14 cellular contexts compared by ENCODE assay signal in genomic region chr9:81620009-81620405, GRCh38.
DNase-seq lines count a peak whose midpoint lies in the region; ATAC-seq, FAIRE-seq and TF ChIP-seq lines count a peak whose summit lies in the region.
"Had no signal": no experiment of that assay in that cellular context is flagged by ENCODE, and none has a peak within 500 bp of the region (broad histone marks: within the 10 kb centered on the region; RNA-seq: fewer than 3 reads in every experiment).

No MANE protein-coding gene starts in this region.

- TF ChIP-seq POLR2A in endothelial cell of umbilical vein (IDR thresholded peaks at IDR 0.05; ENCODE audit: low read depth, low read length) (no peak), uterus (IDR thresholded peaks at IDR 0.05) (no peak)

- H3K9ac ChIP-seq in endothelial cell of umbilical vein (replicated peaks; ENCODE audit: extremely low read depth, insufficient read depth, low read length): no peak overlapping the region

- DNase-seq in stimulated activated CD4-positive, alpha-beta T cell treated with anti-CD3 and anti-CD28 coated beads, Interleukin-1b, Interleukin-23, amount 100 ng/mL, for 48 hours: peak; percentile 17
- DNase-seq in stimulated activated CD4-positive, alpha-beta T cell treated with anti-CD3 and anti-CD28 coated beads, Interleukin-4, amount 100 ng/mL, for 4 hours: no peak
- DNase-seq in endothelial cell of umbilical vein (ENCODE audit: low read depth, low spot score): peak; percentile 59
- DNase-seq in uterus: no peak
- DNase-seq in AG08396 (ENCODE audit: low spot score): no peak
- DNase-seq in GM03348 (ENCODE audit: low spot score): no peak
- DNase-seq in occipital lobe (lab: John Stamatoyannopoulos, UW): no peak
- DNase-seq: activated CD4-positive, alpha-beta T cell treated with anti-CD3 and anti-CD28 coated beads, Interleukin-2, amount 10 ng/mL, durations not matched to agents 24 days and 14 days; aorta; NCI-H2081 had no signal

- H4K20me1 ChIP-seq in endothelial cell of umbilical vein (replicated peaks; ENCODE audit: control insufficient read depth, extremely low read depth, insufficient read depth, low read length): no peaks in the 10 kb centered on the region

- H3K9me3 ChIP-seq in endothelial cell of umbilical vein (replicated peaks; ENCODE audit: control insufficient read depth, insufficient read depth, low read length) (no peaks in the 10 kb centered on the region), uterus (no peaks in the 10 kb centered on the region)

- no peaks in the 10 kb centered on the region for H3K27me3 ChIP-seq in endothelial cell of umbilical vein (ENCODE audit: control insufficient read depth in 2 of 2, insufficient read depth in 2 of 2, low read length in 2 of 2)
- no peaks in the 10 kb centered on the region for H3K27me3 ChIP-seq in uterus

- intact Hi-C loops in endothelial cell of umbilical vein (cut with micrococcal nuclease) (no loop called here), uterus (cut with DNase I; ENCODE audit: low total_unique reads) (no loop called here)

- no peak overlapping the region for H2AFZ ChIP-seq in endothelial cell of umbilical vein (ENCODE audit: low read depth, low read length)

- H3K36me3 ChIP-seq in endothelial cell of umbilical vein (ENCODE audit: control insufficient read depth in 2 of 2, extremely low read depth in 1 of 2, insufficient read depth in 2 of 2, low read length in 2 of 2): peaks cover 2 to 11% of the 10 kb centered on the region in 2 experiments
- no peaks in the 10 kb centered on the region for H3K36me3 ChIP-seq in uterus

- dilution Hi-C loops in endothelial cell of umbilical vein (cut with MboI; ENCODE audit: extremely low pct_ligation_motif_present, low sequenced_read_pairs): no loop called here

- peak; percentile 24 for FAIRE-seq in endothelial cell of umbilical vein (lab: Jason Lieb, UNC)
- FAIRE-seq: H1 had no signal

- no peaks in the 10 kb centered on the region for H3K79me2 ChIP-seq in endothelial cell of umbilical vein (ENCODE audit: control insufficient read depth, insufficient read depth, low read length)

- BruUV-seq in endothelial cell of umbilical vein (replicated peaks; lab: Mats Ljungman, UMichigan): no TSS peak

- H3K4me1 ChIP-seq in endothelial cell of umbilical vein (ENCODE audit: control insufficient read depth, extremely low read depth, insufficient read depth, low read length) (peaks cover 11% of the 10 kb centered on the region), uterus (no peaks in the 10 kb centered on the region)

- POLR2A ChIA-PET in endothelial cell of umbilical vein (lab: Charles Lee): no interaction called here

- H3K27ac ChIP-seq in endothelial cell of umbilical vein (ENCODE audit: insufficient read depth, low read depth, low read length) (no peak overlapping the region), uterus (peak overlapping the region; percentile 9 to 17)
- H3K27ac ChIP-seq: epithelial cell of prostate had no signal

- no peaks in the 10 kb centered on the region for H3K9me1 ChIP-seq in endothelial cell of umbilical vein (replicated peaks; ENCODE audit: control insufficient read depth, extremely low read depth, insufficient read depth, low read length)

- CTCF ChIA-PET in endothelial cell of umbilical vein (lab: Charles Lee): interaction anchor here (1.0 to 4.6 kb wide), 5 partner anchors 9 to 97 kb away, joined by 3 to 21 read pairs (median 5); no protein-coding TSS in a partner anchor

- H3K4me3 ChIP-seq in endothelial cell of umbilical vein (replicated peaks in 1 of 3; ENCODE audit: insufficient read depth in 1 of 3, low read depth in 1 of 3, low read length in 3 of 3): no peak overlapping the region
- no peak overlapping the region for H3K4me3 ChIP-seq in uterus

- ATAC-seq in HG03442 (IDR thresholded peaks at IDR 0.05; ENCODE audit: unreplicated experiment): peak; percentile 73
- ATAC-seq: Right ventricle myocardium inferior had no signal

- no peak for TF ChIP-seq CTCF in endothelial cell of umbilical vein (IDR thresholded peaks at IDR 0.05; ENCODE audit: extremely low read depth in 1 of 2, insufficient read depth in 1 of 2, low read depth in 1 of 2, low read length in 2 of 2)
- no peak for TF ChIP-seq CTCF in uterus (IDR thresholded peaks at IDR 0.05)

- H3K4me2 ChIP-seq in endothelial cell of umbilical vein (ENCODE audit: insufficient read depth, low read length): no peak overlapping the region

TF ChIP-seq in endothelial cell of umbilical vein, 7 proteins besides CTCF, POLR2A, EP300 and RAD21:
- no peak for TF ChIP-seq MAX (IDR thresholded peaks at IDR 0.05; ENCODE audit: insufficient read depth, insufficient read length)
- no peak for TF ChIP-seq JUN (IDR thresholded peaks at IDR 0.05; ENCODE audit: borderline replicate concordance, insufficient read depth, insufficient read length, low read depth)
- TF ChIP-seq EZH2 (IDR thresholded peaks at IDR 0.05; ENCODE audit: borderline replicate concordance, low read depth, low read length, severe bottlenecking): no peak
- TF ChIP-seq GATA2 (IDR thresholded peaks at IDR 0.05; ENCODE audit: insufficient read depth, insufficient read length, low read depth, low read length): no peak
- TF ChIP-seq MYC (IDR thresholded peaks at IDR 0.05; ENCODE audit: low read depth, low read length): no peak
- no peak for TF ChIP-seq POLR2AphosphoS5 (IDR thresholded peaks at IDR 0.05; ENCODE audit: insufficient read depth, low read depth, low read length)
- TF ChIP-seq FOS (IDR thresholded peaks at IDR 0.05; ENCODE audit: borderline replicate concordance, insufficient read depth, low read length): no peak

Comparison
In these comparisons a context has a peak if more than half of its experiments do, and no peak if none do; other contexts are left out.
1. DNase-seq: peak in stimulated activated CD4-positive, alpha-beta T cell treated with anti-CD3 and anti-CD28 coated beads, Interleukin-1b, Interleukin-23, amount 100 ng/mL, for 48 hours (single experiment) and endothelial cell of umbilical vein (single experiment); none in stimulated activated CD4-positive, alpha-beta T cell treated with anti-CD3 and anti-CD28 coated beads, Interleukin-4, amount 100 ng/mL, for 4 hours (0 of 2), uterus (0 of 2), AG08396 (single experiment), GM03348 (single experiment) and occipital lobe (single experiment).